In genomic region chr16:165539-166374, GRCh38 we compare ENCODE assay signal across 10 cellular contexts. TPM values are rescaled to one million over a fixed set of nuclear protein-coding genes. Genes with fewer than 3 reads are reported as not detected.
DNase-seq lines count a peak whose midpoint lies in the region; ATAC-seq and TF ChIP-seq lines count a peak whose summit lies in the region.
"Had no signal": no experiment of that assay in that cellular context is flagged by ENCODE, and none has a peak within 500 bp of the region (broad histone marks: within the 10 kb centered on the region; RNA-seq: fewer than 3 reads in every experiment).

A gene with protein sequence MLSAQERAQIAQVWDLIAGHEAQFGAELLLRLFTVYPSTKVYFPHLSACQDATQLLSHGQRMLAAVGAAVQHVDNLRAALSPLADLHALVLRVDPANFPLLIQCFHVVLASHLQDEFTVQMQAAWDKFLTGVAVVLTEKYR (plus strand): TSS chr16:165978. CDS start chr16:165998, 20 bp downstream.

- H3K27me3 ChIP-seq in BLaER1 treated with 17β-estradiol and CSF1 and Interleukin-3, amounts not matched to agents 10 nM and 100 nM, result peaks cover 77 to 90% (median 86%) of the 10 kb centered on the region in 11 experiments
- H3K27me3 ChIP-seq in ovary, result no peaks in the 10 kb centered on the region

- DNase-seq in HUDEP-2 (lab: John Stamatoyannopoulos, UW; ENCODE audit: unreplicated experiment in 76 of 76) (peak in 62 of 76 experiments; percentile 22 to 85 (median 62)), ovary (no peak), DMS114 treated with DMSO at 0.1 percent for 48 hours (lab: John Stamatoyannopoulos, UW; ENCODE audit: unreplicated experiment) (no peak)
- no peak for DNase-seq in natural killer cell treated with Interleukin-12 subunit alpha and Interleukin-12 subunit beta and Interleukin-15 and Interleukin-18, amount 100 ng/mL, for 72 hours (ENCODE audit: low spot score)

- H3K4me2 ChIP-seq in BLaER1 treated with 17β-estradiol and CSF1 and Interleukin-3, amounts not matched to agents 10 nM and 100 nM, result peak within 1 kb of the TSS; percentile 69 to 88 (median 81)

- TF ChIP-seq CTCF in ovary (IDR thresholded peaks at IDR 0.05), result no peak

- no peak for TF ChIP-seq EP300 in ovary (IDR thresholded peaks at IDR 0.05)

- H3K9ac ChIP-seq in BLaER1 treated with 17β-estradiol and CSF1 and Interleukin-3, amounts not matched to agents 10 nM and 100 nM, result peak within 1 kb of the TSS in 1 of 11 experiments; percentile 4; a peak in 2 of 22 replicates

- peaks cover 19% of the 10 kb centered on the region for H3K4me1 Mint-ChIP-seq in dendritic cell treated with granulocyte-macrophage colony-stimulating factor and Interleukin-4, amounts not matched to agents 40 ng/mL and 50 ng/mL, for 4 days (ENCODE audit: low read depth)
- peaks cover 0 to 2% of the 10 kb centered on the region in 2 donors for H3K4me1 Mint-ChIP-seq in natural killer cell treated with Interleukin-12 subunit alpha and Interleukin-12 subunit beta and Interleukin-15 and Interleukin-18, amount 100 ng/mL, for 72 hours (ENCODE audit: low read depth in 2 of 2)

- no peak for ATAC-seq in natural killer cell treated with Interleukin-12 subunit alpha and Interleukin-12 subunit beta and Interleukin-15 and Interleukin-18, amount 100 ng/mL, for 72 hours
- ATAC-seq in GM19023 (IDR thresholded peaks at IDR 0.05; ENCODE audit: unreplicated experiment), result no peak
- ATAC-seq in HG02610 (IDR thresholded peaks at IDR 0.05; ENCODE audit: unreplicated experiment), result no peak
- ATAC-seq: mucosa of descending colon had no signal

- no peaks in the 10 kb centered on the region for H3K36me3 Mint-ChIP-seq in dendritic cell treated with granulocyte-macrophage colony-stimulating factor and Interleukin-4, amounts not matched to agents 40 ng/mL and 50 ng/mL, for 4 days (ENCODE audit: low read depth)
- H3K36me3 Mint-ChIP-seq in natural killer cell treated with Interleukin-12 subunit alpha and Interleukin-12 subunit beta and Interleukin-15 and Interleukin-18, amount 100 ng/mL, for 72 hours, result no peaks in the 10 kb centered on the region

- H3K36me3 ChIP-seq in BLaER1 treated with 17β-estradiol and CSF1 and Interleukin-3, amounts not matched to agents 10 nM and 100 nM, result no peaks in the 10 kb centered on the region
- no peaks in the 10 kb centered on the region for H3K36me3 ChIP-seq in ovary

- no peaks in the 10 kb centered on the region for H3K9me3 ChIP-seq in BLaER1 treated with 17β-estradiol and CSF1 and Interleukin-3, amounts not matched to agents 10 nM and 100 nM (replicated peaks in 1 of 11)
- no peaks in the 10 kb centered on the region for H3K9me3 ChIP-seq in ovary
- H3K9me3 ChIP-seq: mucosa of descending colon had no signal

- H3K27me3 Mint-ChIP-seq in dendritic cell treated with granulocyte-macrophage colony-stimulating factor and Interleukin-4, amounts not matched to agents 40 ng/mL and 50 ng/mL, for 4 days, result peaks cover 83% of the 10 kb centered on the region
- H3K27me3 Mint-ChIP-seq in natural killer cell treated with Interleukin-12 subunit alpha and Interleukin-12 subunit beta and Interleukin-15 and Interleukin-18, amount 100 ng/mL, for 72 hours, result peaks cover 14 to 17% of the 10 kb centered on the region in 2 donors

- peak within 1 kb of the TSS; percentile 32 to 63 (median 48); a peak in 19 of 20 replicates for H3K4me3 ChIP-seq in BLaER1 treated with 17β-estradiol and CSF1 and Interleukin-3, amounts not matched to agents 10 nM and 100 nM
- H3K4me3 ChIP-seq in ovary, result no peak within 1 kb of the TSS
- H3K4me3 ChIP-seq: mucosa of descending colon had no signal

- no peak within 1 kb of the TSS for H3K27ac ChIP-seq in BLaER1 treated with 17β-estradiol and CSF1 and Interleukin-3, amounts not matched to agents 10 nM and 100 nM
- H3K27ac ChIP-seq in ovary, result no peak within 1 kb of the TSS

- TF ChIP-seq POLR2A in ovary (IDR thresholded peaks at IDR 0.05), result no peak

- 1 to 2% (median 1%) methylated on average over 57 to 75 of the region's 75 CpGs for WGBS in ovary, 3 donors

- H3K4me1 ChIP-seq in BLaER1 treated with 17β-estradiol and CSF1 and Interleukin-3, amounts not matched to agents 10 nM and 100 nM, result peaks cover 9 to 18% (median 11%) of the 10 kb centered on the region in 10 experiments; a peak in 18 of 20 replicates
- peaks cover 8% of the 10 kb centered on the region for H3K4me1 ChIP-seq in ovary (ENCODE audit: insufficient read depth)

- peaks cover 0 to 46% (median 29%) of the 10 kb centered on the region in 11 experiments; a peak in 13 of 22 replicates for H4K20me1 ChIP-seq in BLaER1 treated with 17β-estradiol and CSF1 and Interleukin-3, amounts not matched to agents 10 nM and 100 nM

- peak within 1 kb of the TSS; percentile 67 for H3K4me3 Mint-ChIP-seq in dendritic cell treated with granulocyte-macrophage colony-stimulating factor and Interleukin-4, amounts not matched to agents 40 ng/mL and 50 ng/mL, for 4 days
- H3K4me3 Mint-ChIP-seq in natural killer cell treated with Interleukin-12 subunit alpha and Interleukin-12 subunit beta and Interleukin-15 and Interleukin-18, amount 100 ng/mL, for 72 hours, result peak within 1 kb of the TSS; percentile 44

- no peaks in the 10 kb centered on the region for H3K9me3 Mint-ChIP-seq in dendritic cell treated with granulocyte-macrophage colony-stimulating factor and Interleukin-4, amounts not matched to agents 40 ng/mL and 50 ng/mL, for 4 days
- H3K9me3 Mint-ChIP-seq in natural killer cell treated with Interleukin-12 subunit alpha and Interleukin-12 subunit beta and Interleukin-15 and Interleukin-18, amount 100 ng/mL, for 72 hours, result no peaks in the 10 kb centered on the region

- H3K27ac Mint-ChIP-seq in dendritic cell treated with granulocyte-macrophage colony-stimulating factor and Interleukin-4, amounts not matched to agents 40 ng/mL and 50 ng/mL, for 4 days, result no peak within 1 kb of the TSS
- H3K27ac Mint-ChIP-seq in natural killer cell treated with Interleukin-12 subunit alpha and Interleukin-12 subunit beta and Interleukin-15 and Interleukin-18, amount 100 ng/mL, for 72 hours, result no peak within 1 kb of the TSS

- intact Hi-C loops in dendritic cell treated with granulocyte-macrophage colony-stimulating factor and Interleukin-4, amounts not matched to agents 40 ng/mL and 50 ng/mL, for 4 days (cut with micrococcal nuclease), result no loop called here
- intact Hi-C loops in ovary (cut with DNase I), result no loop called here

RNA-seq across cellular contexts. Expression of the gene that starts here (rescaled TPM):
- not detected for total RNA-seq in natural killer cell treated with Interleukin-12 subunit alpha and Interleukin-12 subunit beta and Interleukin-15 and Interleukin-18, amount 100 ng/mL, for 72 hours
- total RNA-seq in ovary, result under 1 TPM in 2 of 7 donors, not detected in 5; 0.78 to 0.92 TPM
- not detected for polyA plus RNA-seq in ovary
- total RNA-seq: H4, mucosa of descending colon had no signal

Comparison
In these comparisons a context has a peak if more than half of its experiments do, and no peak if none do; other contexts are left out.
1. DNase-seq: peak in HUDEP-2 (62 of 76); none in natural killer cell treated with Interleukin-12 subunit alpha and Interleukin-12 subunit beta and Interleukin-15 and Interleukin-18, amount 100 ng/mL, for 72 hours (single experiment), ovary (0 of 5) and DMS114 treated with DMSO at 0.1 percent for 48 hours (single experiment).